Comparison of ENCODE assay signal across 1 cellular context in the genomic region with DNA sequence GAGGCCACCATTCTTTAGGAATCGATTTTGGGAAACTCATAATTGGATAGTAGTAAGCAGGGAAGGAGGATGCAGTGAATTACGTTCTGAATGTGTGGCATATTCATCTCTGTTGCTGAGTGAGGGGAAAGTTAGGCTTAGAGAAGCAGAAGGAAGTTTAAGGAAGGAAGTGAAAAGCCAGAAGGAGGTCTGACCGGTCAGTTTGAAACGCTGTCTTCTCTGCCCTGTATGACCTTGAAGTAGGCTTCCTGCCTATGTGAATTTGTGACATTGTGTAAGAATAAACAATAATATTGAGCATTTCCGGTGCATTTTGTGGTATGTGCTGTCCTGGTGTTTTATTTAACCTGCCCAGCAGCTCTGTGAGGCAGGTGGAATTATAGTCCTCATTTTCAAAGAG.
TF ChIP-seq lines count a peak whose summit lies in the region.

No MANE protein-coding gene starts in this region.

TF ChIP-seq in GM12878, 131 proteins besides CTCF, POLR2A, EP300 and RAD21 (continued from another document):
- no peak for TF ChIP-seq ESRRA (IDR thresholded peaks at IDR 0.05; ENCODE audit: low read length)
- TF ChIP-seq TBL1XR1 (IDR thresholded peaks at IDR 0.05; ENCODE audit: low read depth, low read length): no peak
- TF ChIP-seq, protein P1, sequence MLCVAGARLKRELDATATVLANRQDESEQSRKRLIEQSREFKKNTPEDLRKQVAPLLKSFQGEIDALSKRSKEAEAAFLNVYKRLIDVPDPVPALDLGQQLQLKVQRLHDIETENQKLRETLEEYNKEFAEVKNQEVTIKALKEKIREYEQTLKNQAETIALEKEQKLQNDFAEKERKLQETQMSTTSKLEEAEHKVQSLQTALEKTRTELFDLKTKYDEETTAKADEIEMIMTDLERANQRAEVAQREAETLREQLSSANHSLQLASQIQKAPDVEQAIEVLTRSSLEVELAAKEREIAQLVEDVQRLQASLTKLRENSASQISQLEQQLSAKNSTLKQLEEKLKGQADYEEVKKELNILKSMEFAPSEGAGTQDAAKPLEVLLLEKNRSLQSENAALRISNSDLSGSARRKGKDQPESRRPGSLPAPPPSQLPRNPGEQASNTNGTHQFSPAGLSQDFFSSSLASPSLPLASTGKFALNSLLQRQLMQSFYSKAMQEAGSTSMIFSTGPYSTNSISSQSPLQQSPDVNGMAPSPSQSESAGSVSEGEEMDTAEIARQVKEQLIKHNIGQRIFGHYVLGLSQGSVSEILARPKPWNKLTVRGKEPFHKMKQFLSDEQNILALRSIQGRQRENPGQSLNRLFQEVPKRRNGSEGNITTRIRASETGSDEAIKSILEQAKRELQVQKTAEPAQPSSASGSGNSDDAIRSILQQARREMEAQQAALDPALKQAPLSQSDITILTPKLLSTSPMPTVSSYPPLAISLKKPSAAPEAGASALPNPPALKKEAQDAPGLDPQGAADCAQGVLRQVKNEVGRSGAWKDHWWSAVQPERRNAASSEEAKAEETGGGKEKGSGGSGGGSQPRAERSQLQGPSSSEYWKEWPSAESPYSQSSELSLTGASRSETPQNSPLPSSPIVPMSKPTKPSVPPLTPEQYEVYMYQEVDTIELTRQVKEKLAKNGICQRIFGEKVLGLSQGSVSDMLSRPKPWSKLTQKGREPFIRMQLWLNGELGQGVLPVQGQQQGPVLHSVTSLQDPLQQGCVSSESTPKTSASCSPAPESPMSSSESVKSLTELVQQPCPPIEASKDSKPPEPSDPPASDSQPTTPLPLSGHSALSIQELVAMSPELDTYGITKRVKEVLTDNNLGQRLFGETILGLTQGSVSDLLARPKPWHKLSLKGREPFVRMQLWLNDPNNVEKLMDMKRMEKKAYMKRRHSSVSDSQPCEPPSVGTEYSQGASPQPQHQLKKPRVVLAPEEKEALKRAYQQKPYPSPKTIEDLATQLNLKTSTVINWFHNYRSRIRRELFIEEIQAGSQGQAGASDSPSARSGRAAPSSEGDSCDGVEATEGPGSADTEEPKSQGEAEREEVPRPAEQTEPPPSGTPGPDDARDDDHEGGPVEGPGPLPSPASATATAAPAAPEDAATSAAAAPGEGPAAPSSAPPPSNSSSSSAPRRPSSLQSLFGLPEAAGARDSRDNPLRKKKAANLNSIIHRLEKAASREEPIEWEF (IDR thresholded peaks at IDR 0.05; ENCODE audit: insufficient replicate concordance, low read depth, low read length): no peak
- no peak for TF ChIP-seq SREBF1 (IDR thresholded peaks at IDR 0.05; ENCODE audit: low read length)
- TF ChIP-seq TAF1 (IDR thresholded peaks at IDR 0.05; ENCODE audit: borderline replicate concordance, low read depth, low read length): no peak
- TF ChIP-seq POLR2AphosphoS2 (IDR thresholded peaks at IDR 0.05; ENCODE audit: low read depth, low read length): no peak
- no peak for TF ChIP-seq PRDM15 (CRISPR knock-in tag; IDR thresholded peaks at IDR 0.05)
- TF ChIP-seq EZH2 (IDR thresholded peaks at IDR 0.05; ENCODE audit: borderline replicate concordance, control insufficient read depth, low read depth, low read length): 0 out of 2 replicates have a peak, but pooled peaks have one; percentile 45
- peak; percentile 14 to 19; a peak in 1 of 4 replicates for TF ChIP-seq IKZF2 (IDR thresholded peaks at IDR 0.05)
- TF ChIP-seq BCLAF1 (IDR thresholded peaks at IDR 0.05): no peak
- no peak for TF ChIP-seq ZSCAN29 (IDR thresholded peaks at IDR 0.05)
- TF ChIP-seq MEF2B (IDR thresholded peaks at IDR 0.05; ENCODE audit: partially characterized antibody, poor library complexity, severe bottlenecking): no peak
- TF ChIP-seq KDM1A (IDR thresholded peaks at IDR 0.05; ENCODE audit: borderline replicate concordance): no peak
- TF ChIP-seq REST (IDR thresholded peaks at IDR 0.05; ENCODE audit: low read depth, low read length): no peak
TF ChIP-seq in GM12878: peak in this region for 3.
